Comparison of ENCODE assay signal across 9 cellular contexts in genomic region chr10:103265712-103266329, GRCh38. TPM values are rescaled to one million over a fixed set of nuclear protein-coding genes. Genes with fewer than 3 reads are reported as not detected.
DNase-seq lines count a peak whose midpoint lies in the region; ATAC-seq and TF ChIP-seq lines count a peak whose summit lies in the region.
"Had no signal": no experiment of that assay in that cellular context is flagged by ENCODE, and none has a peak within 500 bp of the region (broad histone marks: within the 10 kb centered on the region; RNA-seq: fewer than 3 reads in every experiment).

No MANE protein-coding gene starts in this region.

- H3K27ac Mint-ChIP-seq in type B pancreatic cell = no peak overlapping the region
- H3K27ac Mint-ChIP-seq: nephron had no signal

- H3K36me3 Mint-ChIP-seq in type B pancreatic cell = no peaks in the 10 kb centered on the region

- TF ChIP-seq CTCF in type B pancreatic cell (conservative IDR thresholded peaks at IDR 0.05) = no peak

- H3K27me3 Mint-ChIP-seq in type B pancreatic cell = peaks cover 27% of the 10 kb centered on the region

- H3K4me3 Mint-ChIP-seq in type B pancreatic cell = no peak overlapping the region
- H3K4me3 Mint-ChIP-seq: nephron had no signal

- peak; percentile 49 for DNase-seq in CD1c-positive myeloid dendritic cell (ENCODE audit: extremely low spot score)
- DNase-seq in KBM-7 = peak; percentile 60
- peak; percentile 33 for DNase-seq in activated naive CD4-positive, alpha-beta T cell treated with anti-CD3 and anti-CD28 coated beads, Interleukin-2, amount 50 U/mL, for 16 hours
- DNase-seq in kidney glomerular epithelial cell (lab: John Stamatoyannopoulos, UW) = peak; percentile 38
- DNase-seq in type B pancreatic cell (ENCODE audit: extremely low spot score, unreplicated experiment) = peak; percentile 77
- no peak for DNase-seq in NCI-H345 treated with DMSO at 0.1 percent for 48 hours (lab: John Stamatoyannopoulos, UW; ENCODE audit: unreplicated experiment)

- H3K9me3 Mint-ChIP-seq in type B pancreatic cell = no peaks in the 10 kb centered on the region

- in situ Hi-C loops in KBM-7 (cut with MboI; ENCODE audit: low pct_unique_long_range_greater_than_20kb, low sequenced_read_pairs) = no loop called here

- no peaks in the 10 kb centered on the region for H3K4me1 Mint-ChIP-seq in type B pancreatic cell (ENCODE audit: unreplicated experiment)
- H3K4me1 Mint-ChIP-seq: nephron had no signal

- ATAC-seq in HG02763 (IDR thresholded peaks at IDR 0.05; ENCODE audit: unreplicated experiment) (no peak), HG02571 (IDR thresholded peaks at IDR 0.05; ENCODE audit: unreplicated experiment) (no peak)

RNA-seq across cellular contexts. Expression of gene INA, which starts 11.1 kb away (rescaled TPM):
- 9.4 and 38.0 TPM in 2 replicates for total RNA-seq in type B pancreatic cell (ENCODE audit: low replicate concordance)

RNA-seq across cellular contexts. Expression of gene RPEL1, which starts 20.1 kb away (rescaled TPM):
- not detected in 2 replicates for total RNA-seq in type B pancreatic cell (ENCODE audit: low replicate concordance)
